ENCODE assay signal across 9 cellular contexts in the genomic region with DNA sequence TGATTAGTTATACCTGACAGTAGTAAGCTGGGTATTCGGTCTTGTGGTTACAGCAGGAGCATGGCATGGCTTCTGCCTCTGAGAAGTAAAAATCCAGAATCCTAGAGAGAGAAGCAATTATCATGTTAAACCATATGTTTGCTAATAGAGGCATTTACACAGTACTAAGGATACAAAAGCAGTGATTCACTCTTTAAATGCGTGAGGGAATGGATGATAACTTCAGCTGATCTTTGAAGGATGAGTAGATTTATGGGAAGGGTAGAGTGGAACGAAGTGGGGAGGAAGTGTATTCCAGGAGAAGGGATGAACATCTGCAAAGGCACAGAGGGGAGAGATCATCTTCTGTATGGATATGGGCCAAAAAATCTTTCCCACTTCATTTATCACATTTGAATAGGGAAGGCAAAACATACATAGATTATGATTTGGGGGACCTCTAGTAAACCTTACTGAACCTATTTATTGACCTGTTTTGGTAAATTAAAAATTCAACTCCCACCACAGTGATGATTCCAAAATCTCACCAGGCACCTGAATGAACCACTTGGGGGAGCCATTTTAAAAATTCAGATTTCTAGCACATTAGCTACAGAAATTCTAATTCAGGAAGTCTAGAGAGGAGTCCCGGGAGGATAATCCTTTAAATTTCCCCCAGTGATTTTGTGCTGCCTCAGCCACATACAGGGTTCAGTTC. TPM values are rescaled to one million over a fixed set of nuclear protein-coding genes. Genes with fewer than 3 reads are reported as not detected.
DNase-seq lines count a peak whose midpoint lies in the region; ATAC-seq, FAIRE-seq and TF ChIP-seq lines count a peak whose summit lies in the region.
"Had no signal": no experiment of that assay in that cellular context is flagged by ENCODE, and none has a peak within 500 bp of the region (broad histone marks: within the 10 kb centered on the region; RNA-seq: fewer than 3 reads in every experiment).

No MANE protein-coding gene starts in this region.

- POLR2A ChIA-PET in A549 (lab: Yijun Ruan, JAX): no interaction called here
- POLR2A ChIA-PET in naive thymus-derived CD8-positive, alpha-beta T cell (lab: Charles Lee): no interaction called here
- POLR2A ChIA-PET in CD8-positive, alpha-beta T cell (lab: Charles Lee): no interaction called here

- 38% methylated on average over 4 of the region's 4 CpGs for WGBS in A549 (ENCODE audit: missing lambda C conversion rate)

- H3K4me2 ChIP-seq in A549: peak overlapping the region; percentile 77; the same call in 1 of the 3 replicates

- H3K27me3 ChIP-seq in CD8-positive, alpha-beta T cell (ENCODE audit: insufficient read depth, low read length): no peaks in the 10 kb centered on the region

- peak; percentile 50 for TF ChIP-seq CTCF in A549 (IDR thresholded peaks at IDR 0.05)
- no peak for TF ChIP-seq CTCF in CD8-positive, alpha-beta T cell (IDR thresholded peaks at IDR 0.05)

- H3K4me3 Mint-ChIP-seq in naive thymus-derived CD8-positive, alpha-beta T cell: no peak overlapping the region
- no peak overlapping the region for H3K4me3 Mint-ChIP-seq in CD8-positive, alpha-beta T cell

- no peak for FAIRE-seq in A549 (lab: Jason Lieb, UNC)

- H3K9me3 ChIP-seq in A549: no peaks in the 10 kb centered on the region
- H3K9me3 ChIP-seq in CD8-positive, alpha-beta T cell (ENCODE audit: low read length): no peaks in the 10 kb centered on the region

- CTCF ChIA-PET in A549 (lab: Yijun Ruan, JAX): interaction anchor here (0.7 to 4.6 kb wide), 5 partner anchors 13 to 595 kb away, joined by 3 to 24 read pairs (median 4); no protein-coding TSS in a partner anchor
- CTCF ChIA-PET in CD8-positive, alpha-beta T cell (lab: Charles Lee): interaction anchor here (1.1 to 1.4 kb wide), 2 partner anchors 12 to 36 kb away, joined by 3 to 5 read pairs; no protein-coding TSS in a partner anchor

- ATAC-seq in A549 (peak; percentile 11 to 35; a peak in 3 of 6 replicates), GM19023 (IDR thresholded peaks at IDR 0.05; ENCODE audit: unreplicated experiment) (peak; percentile 29), HG03175 (IDR thresholded peaks at IDR 0.05; ENCODE audit: unreplicated experiment) (peak; percentile 12)
- no peak for ATAC-seq in naive thymus-derived CD8-positive, alpha-beta T cell
- no peak for ATAC-seq in CD8-positive, alpha-beta T cell

- TF ChIP-seq RAD21 in A549 (conservative IDR thresholded peaks at IDR 0.05 in 1 of 2, IDR thresholded peaks at IDR 0.05 in 1 of 2): peak in 1 of 2 experiments; percentile 28; a peak in 2 of 5 replicates

- H3K27ac Mint-ChIP-seq in naive thymus-derived CD8-positive, alpha-beta T cell: no peak overlapping the region
- H3K27ac Mint-ChIP-seq in CD8-positive, alpha-beta T cell: no peak overlapping the region

- TF ChIP-seq EP300 in A549 (IDR thresholded peaks at IDR 0.05): no peak

- no peak for TF ChIP-seq POLR2A in A549 (IDR thresholded peaks at IDR 0.05; ENCODE audit: low read length)

- peaks cover 0 to 2% (median 0%) of the 10 kb centered on the region in 9 donors for H3K9me3 Mint-ChIP-seq in naive thymus-derived CD8-positive, alpha-beta T cell
- H3K9me3 Mint-ChIP-seq in CD8-positive, alpha-beta T cell: no peaks in the 10 kb centered on the region

- peaks cover 0 to 5% (median 1%) of the 10 kb centered on the region in 5 donors for H3K27me3 Mint-ChIP-seq in naive thymus-derived CD8-positive, alpha-beta T cell
- no peaks in the 10 kb centered on the region for H3K27me3 Mint-ChIP-seq in CD8-positive, alpha-beta T cell (ENCODE audit: low read depth)

- H3K4me3 ChIP-seq in A549: no peak overlapping the region
- no peak overlapping the region for H3K4me3 ChIP-seq in CD8-positive, alpha-beta T cell (ENCODE audit: low read depth, low read length)

- peak in 1 of 2 experiments; percentile 12 for DNase-seq in A549 (ENCODE audit: low read depth in 1 of 2, low spot score in 1 of 2)
- DNase-seq in astrocyte of the hippocampus (ENCODE audit: low read depth, low spot score): peak; percentile 21
- DNase-seq in naive thymus-derived CD8-positive, alpha-beta T cell: no peak
- no peak for DNase-seq in CD8-positive, alpha-beta T cell
- DNase-seq in stimulated activated CD8-positive, alpha-beta memory T cell treated with anti-CD3 and anti-CD28 coated beads, Interleukin-4, amount 100 ng/mL, for 48 hours: no peak
- DNase-seq in NCI-H128 (lab: John Stamatoyannopoulos, UW; ENCODE audit: unreplicated experiment): no peak
- DNase-seq: stimulated activated CD4-positive, alpha-beta T cell treated with anti-CD3 and anti-CD28 coated beads, Interleukin-4, amount 100 ng/mL, for 1 hour had no signal

- peak overlapping the region in 1 of 2 experiments; percentile 26; a peak in 1 of 6 replicates for H3K27ac ChIP-seq in A549
- no peak overlapping the region for H3K27ac ChIP-seq in CD8-positive, alpha-beta T cell (ENCODE audit: low read depth, low read length)

- H3K36me3 Mint-ChIP-seq in naive thymus-derived CD8-positive, alpha-beta T cell: peaks cover 0 to 2% (median 0%) of the 10 kb centered on the region in 3 donors
- H3K36me3 Mint-ChIP-seq in CD8-positive, alpha-beta T cell: no peaks in the 10 kb centered on the region

- no peaks in the 10 kb centered on the region for H3K36me3 ChIP-seq in CD8-positive, alpha-beta T cell (ENCODE audit: insufficient read depth, low read length)

- H3K4me1 ChIP-seq in A549: peaks cover 16% of the 10 kb centered on the region
- H3K4me1 ChIP-seq in CD8-positive, alpha-beta T cell (ENCODE audit: insufficient read depth, low read length): no peaks in the 10 kb centered on the region

- intact Hi-C loops in CD8-positive, alpha-beta T cell (cut with DNase I, micrococcal nuclease): no loop called here

- peaks cover 0 to 3% (median 0%) of the 10 kb centered on the region in 4 donors for H3K4me1 Mint-ChIP-seq in naive thymus-derived CD8-positive, alpha-beta T cell
- H3K4me1 Mint-ChIP-seq in CD8-positive, alpha-beta T cell (ENCODE audit: low read depth): no peaks in the 10 kb centered on the region

TF ChIP-seq in A549, 52 proteins besides CTCF, POLR2A, EP300 and RAD21:
- TF ChIP-seq BHLHE40 (IDR thresholded peaks at IDR 0.05; ENCODE audit: low read depth, low read length) (no peak), SMC3 (IDR thresholded peaks at IDR 0.05) (0 out of 3 replicates have a peak, but pooled peaks have one; percentile 19)

RNA-seq across cellular contexts. Expression of a gene that starts 35.1 kb away (rescaled TPM):
- polyA plus RNA-seq in A549 (2011; rRNA removed) (2.9 and 4.6 TPM in 2 replicates), A549 (2017; fragmentation: RNase III; extraction: RNeasy Plus Mini Kit Qiagen cat#74134 plus additional on column Dnase treatment) (0.38 to 0.79 TPM (median 0.61 TPM) in 3 replicates)
- 0.47 and 0.50 TPM in 2 replicates for polyA plus RNA-seq in A549 (2012; cell fraction: cytosol; rRNA removed)
- 0.46 and 0.67 TPM in 2 replicates for polyA plus RNA-seq in A549 (2012; cell fraction: nucleus; rRNA removed)
- 1.9 and 2.7 TPM in 2 replicates for polyA minus RNA-seq in A549 (2011; rRNA and poly(A)+ RNA removed)
- not detected for total RNA-seq in naive thymus-derived CD8-positive, alpha-beta T cell
- polyA plus RNA-seq in naive thymus-derived CD8-positive, alpha-beta T cell: not detected
- not detected for total RNA-seq in CD8-positive, alpha-beta T cell

RNA-seq across cellular contexts. Expression of a gene that starts 41.2 kb away (rescaled TPM):
- polyA plus RNA-seq in A549 (2011; rRNA removed) (not detected in 2 replicates), A549 (2017; fragmentation: RNase III; extraction: RNeasy Plus Mini Kit Qiagen cat#74134 plus additional on column Dnase treatment) (not detected in 3 replicates)
- not detected in 2 replicates for polyA plus RNA-seq in A549 (2012; cell fraction: cytosol; rRNA removed)
- not detected in 2 replicates for polyA plus RNA-seq in A549 (2012; cell fraction: nucleus; rRNA removed)
- not detected in 2 replicates for polyA minus RNA-seq in A549 (2011; rRNA and poly(A)+ RNA removed)
- not detected for total RNA-seq in naive thymus-derived CD8-positive, alpha-beta T cell
- polyA plus RNA-seq in naive thymus-derived CD8-positive, alpha-beta T cell: not detected
- total RNA-seq in CD8-positive, alpha-beta T cell: not detected

Comparison
In these comparisons a context has a peak if more than half of its experiments do, and no peak if none do; other contexts are left out.
1. ATAC-seq: peak in A549 (2 of 2), GM19023 (single experiment) and HG03175 (single experiment); none in naive thymus-derived CD8-positive, alpha-beta T cell (0 of 2) and CD8-positive, alpha-beta T cell (single experiment).